1 cellular context compared by ENCODE assay signal in genomic region chr20:25081065-25081729, GRCh38.
TF ChIP-seq lines count a peak whose summit lies in the region.

No MANE protein-coding gene starts in this region.

TF ChIP-seq in HepG2, 621 proteins besides CTCF, POLR2A, EP300 and RAD21 (continued from another document and continues in another):
- TF ChIP-seq ZNF646 (CRISPR knock-in tag; IDR thresholded peaks at IDR 0.05), result no peak
- no peak for TF ChIP-seq ATRX (CRISPR knock-in tag; IDR thresholded peaks at IDR 0.05; ENCODE audit: borderline replicate concordance)
- no peak for TF ChIP-seq POGZ (CRISPR knock-in tag; IDR thresholded peaks at IDR 0.05)
- TF ChIP-seq BCLAF1 (IDR thresholded peaks at IDR 0.05), result no peak
- no peak for TF ChIP-seq ZNF337 (CRISPR knock-in tag; IDR thresholded peaks at IDR 0.05; ENCODE audit: borderline replicate concordance, low read depth)
- TF ChIP-seq ZFP62 (CRISPR knock-in tag; IDR thresholded peaks at IDR 0.05), result no peak
- TF ChIP-seq NRL (CRISPR knock-in tag; IDR thresholded peaks at IDR 0.05; ENCODE audit: borderline replicate concordance), result peak; percentile 63; the same call in 1 of the 2 replicates
- TF ChIP-seq PTBP1 (IDR thresholded peaks at IDR 0.05; ENCODE audit: low read depth, low read length, poor library complexity, severe bottlenecking), result no peak
- no peak for TF ChIP-seq ZEB1 (IDR thresholded peaks at IDR 0.05; ENCODE audit: insufficient replicate concordance, low read depth)
- no peak; the same call in 1 of the 2 replicates for TF ChIP-seq ZNF704 (CRISPR knock-in tag; IDR thresholded peaks at IDR 0.05; ENCODE audit: borderline replicate concordance)
- TF ChIP-seq RAD51 (IDR thresholded peaks at IDR 0.05; ENCODE audit: borderline replicate concordance), result no peak
- TF ChIP-seq ZNF18 (CRISPR knock-in tag; IDR thresholded peaks at IDR 0.05; ENCODE audit: insufficient replicate concordance), result no peak
- TF ChIP-seq ZNF547 (CRISPR knock-in tag; IDR thresholded peaks at IDR 0.05), result peak; percentile 72; the same call in 1 of the 2 replicates
- no peak for TF ChIP-seq ZNF816 (CRISPR knock-in tag; IDR thresholded peaks at IDR 0.05; ENCODE audit: borderline replicate concordance)
- no peak for TF ChIP-seq ZNF3 (CRISPR knock-in tag; IDR thresholded peaks at IDR 0.05)
- peak; percentile 41; the same call in 1 of the 2 replicates for TF ChIP-seq SP2 (CRISPR knock-in tag; IDR thresholded peaks at IDR 0.05)
- no peak for TF ChIP-seq ZNF264 (CRISPR knock-in tag; IDR thresholded peaks at IDR 0.05)
- peak; percentile 14; the same call in 1 of the 2 replicates for TF ChIP-seq ZNF768 (CRISPR knock-in tag; IDR thresholded peaks at IDR 0.05)
- TF ChIP-seq SMAD3 (CRISPR knock-in tag; IDR thresholded peaks at IDR 0.05), result peak; percentile 77; the same call in 1 of the 2 replicates
- no peak for TF ChIP-seq DMAP1 (CRISPR knock-in tag; IDR thresholded peaks at IDR 0.05)
- peak; percentile 56; the same call in 1 of the 2 replicates for TF ChIP-seq SALL1 (CRISPR knock-in tag; IDR thresholded peaks at IDR 0.05)
- no peak for TF ChIP-seq ZNF549 (CRISPR knock-in tag; IDR thresholded peaks at IDR 0.05)
- no peak for TF ChIP-seq ZNF672 (CRISPR knock-in tag; IDR thresholded peaks at IDR 0.05)
- no peak for TF ChIP-seq CBX1 (IDR thresholded peaks at IDR 0.05; ENCODE audit: low read depth)
- no peak for TF ChIP-seq KAT7 (CRISPR knock-in tag; IDR thresholded peaks at IDR 0.05; ENCODE audit: borderline replicate concordance)
- TF ChIP-seq ZNF124 (CRISPR knock-in tag; IDR thresholded peaks at IDR 0.05), result no peak
- TF ChIP-seq ZNF24 (IDR thresholded peaks at IDR 0.05), result no peak
- peak; percentile 77 for TF ChIP-seq BORCS8-MEF2B (CRISPR knock-in tag; IDR thresholded peaks at IDR 0.05)
- TF ChIP-seq SUZ12 (IDR thresholded peaks at IDR 0.05; ENCODE audit: low read depth, low read length), result no peak
- TF ChIP-seq SRF (IDR thresholded peaks at IDR 0.05; ENCODE audit: low read depth, low read length), result no peak
- 0 out of 2 replicates have a peak, but pooled peaks have one; percentile 12 for TF ChIP-seq GABPA (IDR thresholded peaks at IDR 0.05; ENCODE audit: low read depth, low read length)
- TF ChIP-seq GABPA (CRISPR knock-in tag; IDR thresholded peaks at IDR 0.05; ENCODE audit: low read depth), result peak; percentile 62; the same call in 1 of the 2 replicates
- no peak for TF ChIP-seq ZNF766 (CRISPR knock-in tag; IDR thresholded peaks at IDR 0.05; ENCODE audit: borderline replicate concordance)
- no peak for TF ChIP-seq PAF1 (CRISPR knock-in tag; IDR thresholded peaks at IDR 0.05)
- TF ChIP-seq POLR2AphosphoS5 (IDR thresholded peaks at IDR 0.05; ENCODE audit: low read depth, low read length), result no peak
- TF ChIP-seq ZHX1 (CRISPR knock-in tag; IDR thresholded peaks at IDR 0.05; ENCODE audit: low read depth), result no peak
- peak; percentile 43 for TF ChIP-seq ZNF687 (CRISPR knock-in tag; IDR thresholded peaks at IDR 0.05)
- TF ChIP-seq ARNTL (CRISPR knock-in tag; IDR thresholded peaks at IDR 0.05), result no peak
- TF ChIP-seq CENPT (CRISPR knock-in tag; IDR thresholded peaks at IDR 0.05; ENCODE audit: low read depth), result no peak
- TF ChIP-seq ZBTB33 (CRISPR knock-in tag; IDR thresholded peaks at IDR 0.05), result no peak
- no peak for TF ChIP-seq ZFP36 (IDR thresholded peaks at IDR 0.05; ENCODE audit: borderline replicate concordance, low read depth, low read length, partially characterized antibody)
- 0 out of 2 replicates have a peak, but pooled peaks have one; percentile 77 for TF ChIP-seq STAT5B (CRISPR knock-in tag; IDR thresholded peaks at IDR 0.05)
- TF ChIP-seq ZNF17 (CRISPR knock-in tag; IDR thresholded peaks at IDR 0.05), result no peak
- TF ChIP-seq KLF6 (CRISPR knock-in tag; IDR thresholded peaks at IDR 0.05), result peak; percentile 49; the same call in 1 of the 2 replicates
- TF ChIP-seq ZNF136 (CRISPR knock-in tag; IDR thresholded peaks at IDR 0.05; ENCODE audit: low read depth), result no peak
- TF ChIP-seq KMT2B (CRISPR knock-in tag; IDR thresholded peaks at IDR 0.05), result no peak
